9 cellular contexts compared by ENCODE assay signal in the genomic region with DNA sequence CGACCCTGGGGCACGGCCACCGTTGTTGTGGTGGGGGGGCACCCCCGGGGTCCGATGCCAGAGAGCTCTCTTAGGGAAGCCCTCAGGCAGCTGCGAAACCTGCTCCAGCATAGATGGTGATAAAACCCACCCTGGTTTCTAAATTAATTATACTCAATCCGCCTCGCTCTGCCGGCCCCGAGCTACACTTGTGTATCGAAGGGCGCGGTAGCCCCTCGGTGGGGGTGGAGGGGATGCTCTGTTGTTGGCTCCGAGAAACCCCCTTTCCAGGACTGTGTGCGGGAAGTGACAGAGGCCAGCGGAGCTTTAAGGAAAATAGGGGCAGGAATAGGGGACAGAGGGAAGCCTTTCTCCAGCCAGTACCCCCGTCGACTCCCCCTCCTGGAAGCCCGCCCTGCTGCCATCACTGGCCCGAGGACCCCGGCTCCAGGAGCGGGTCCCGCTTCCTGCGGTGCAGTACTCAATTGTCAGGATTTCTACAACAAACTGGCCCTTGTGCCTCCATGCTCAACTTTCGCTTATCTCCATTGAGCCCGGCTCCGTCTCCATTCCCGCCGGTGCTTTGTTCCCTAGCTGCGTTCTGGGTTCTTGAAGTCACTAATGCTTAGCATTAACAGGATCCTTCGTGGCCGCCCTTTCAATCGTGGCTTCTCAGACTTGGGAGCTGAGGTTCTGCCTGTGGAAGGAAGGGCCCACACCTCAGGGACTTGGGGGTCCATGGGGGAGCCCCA.
DNase-seq lines count a peak whose midpoint lies in the region; ATAC-seq and TF ChIP-seq lines count a peak whose summit lies in the region.
"Had no signal": no experiment of that assay in that cellular context is flagged by ENCODE, and none has a peak within 500 bp of the region (broad histone marks: within the 10 kb centered on the region; RNA-seq: fewer than 3 reads in every experiment).

No MANE protein-coding gene starts in this region.

- ATAC-seq in aorta (ENCODE audit: low FRiP score) = peak; percentile 51
- ATAC-seq in GM21360 (IDR thresholded peaks at IDR 0.05; ENCODE audit: unreplicated experiment) = no peak

- H3K27me3 ChIP-seq in breast epithelium = peaks cover 0 to 85% of the 10 kb centered on the region in 2 donors
- H3K27me3 ChIP-seq in aorta (ENCODE audit: control insufficient read depth in 1 of 2, insufficient read depth in 2 of 2, low read length in 1 of 2) = no peaks in the 10 kb centered on the region

- H3K9me3 ChIP-seq in breast epithelium = peaks cover 0 to 10% of the 10 kb centered on the region in 2 donors
- no peaks in the 10 kb centered on the region for H3K9me3 ChIP-seq in aorta (ENCODE audit: control insufficient read depth, low read length)

- no TSS peak for BruUV-seq in MCF 10A (replicated peaks; lab: Mats Ljungman, UMichigan)

- H3K27ac Mint-ChIP-seq in MCF 10A (ENCODE audit: low read depth, unreplicated experiment) (no peak overlapping the region), chondrocyte (ENCODE audit: unreplicated experiment) (no peak overlapping the region), mesothelial cell of epicardium (no peak overlapping the region), immature natural killer cell (no peak overlapping the region)
- H3K27ac Mint-ChIP-seq: activated T-cell treated with anti-CD3 and anti-CD28 coated beads, Interleukin-2, amount 50 U/mL, for 72 hours had no signal

- no peaks in the 10 kb centered on the region for H3K36me3 ChIP-seq in breast epithelium
- no peaks in the 10 kb centered on the region for H3K36me3 ChIP-seq in aorta (ENCODE audit: control insufficient read depth in 1 of 2, insufficient read depth in 2 of 2, low read length in 1 of 2)

- no peak for DNase-seq in breast epithelium (ENCODE audit: low spot score in 2 of 2)
- DNase-seq in MCF 10A (ENCODE audit: unreplicated experiment) = no peak
- DNase-seq in chondrocyte (ENCODE audit: low spot score) = no peak
- peak in 1 of 2 experiments; percentile 46 for DNase-seq in mesothelial cell of epicardium (ENCODE audit: low spot score in 2 of 2, unreplicated experiment in 2 of 2)
- no peak for DNase-seq in aorta
- DNase-seq in immature natural killer cell = no peak
- DNase-seq in COLO829 (ENCODE audit: low spot score) = no peak

- H3K4me3 ChIP-seq in breast epithelium = peak overlapping the region; percentile 42 to 66 (median 45)
- H3K4me3 ChIP-seq in aorta (ENCODE audit: low read length in 2 of 2) = peak overlapping the region in 1 of 2 donors; percentile 0

- no peaks in the 10 kb centered on the region for H3K9me3 Mint-ChIP-seq in MCF 10A (ENCODE audit: unreplicated experiment)
- H3K9me3 Mint-ChIP-seq in chondrocyte (ENCODE audit: low read depth) = peaks cover 9% of the 10 kb centered on the region
- H3K9me3 Mint-ChIP-seq in mesothelial cell of epicardium = peaks cover 10% of the 10 kb centered on the region
- H3K9me3 Mint-ChIP-seq in immature natural killer cell = no peaks in the 10 kb centered on the region
- H3K9me3 Mint-ChIP-seq: activated T-cell treated with anti-CD3 and anti-CD28 coated beads, Interleukin-2, amount 50 U/mL, for 72 hours had no signal

- no peak for TF ChIP-seq POLR2A in breast epithelium (IDR thresholded peaks at IDR 0.05)

- POLR2A ChIA-PET in MCF 10A (lab: Yijun Ruan, JAX) = no interaction called here

- 13 to 23% methylated on average over 31 to 34 of the region's 34 CpGs for WGBS in aorta, 2 donors

- H3K4me1 Mint-ChIP-seq in MCF 10A (ENCODE audit: insufficient read depth, unreplicated experiment) = no peaks in the 10 kb centered on the region
- no peaks in the 10 kb centered on the region for H3K4me1 Mint-ChIP-seq in chondrocyte (ENCODE audit: low read depth)
- peaks cover 21% of the 10 kb centered on the region for H3K4me1 Mint-ChIP-seq in mesothelial cell of epicardium
- no peaks in the 10 kb centered on the region for H3K4me1 Mint-ChIP-seq in immature natural killer cell

- CTCF ChIA-PET in MCF 10A (lab: Yijun Ruan, JAX) = no interaction called here

- TF ChIP-seq CTCF in breast epithelium (IDR thresholded peaks at IDR 0.05) = no peak
- TF ChIP-seq CTCF in MCF 10A (IDR thresholded peaks at IDR 0.05; ENCODE audit: unreplicated experiment) = no peak
- no peak for TF ChIP-seq CTCF in chondrocyte (IDR thresholded peaks at IDR 0.05)
- no peak for TF ChIP-seq CTCF in mesothelial cell of epicardium (IDR thresholded peaks at IDR 0.05; ENCODE audit: unreplicated experiment)

- intact Hi-C loops in breast epithelium (cut with DNase I; ENCODE audit: low total_unique reads) = no loop called here
- intact Hi-C loops in MCF 10A (cut with micrococcal nuclease) = no loop called here
- intact Hi-C loops in aorta (cut with DNase I) = no loop called here

- H3K27me3 Mint-ChIP-seq in MCF 10A (ENCODE audit: insufficient read depth, unreplicated experiment) = peaks cover 62% of the 10 kb centered on the region
- H3K27me3 Mint-ChIP-seq in chondrocyte (ENCODE audit: low read depth) = no peaks in the 10 kb centered on the region
- no peaks in the 10 kb centered on the region for H3K27me3 Mint-ChIP-seq in mesothelial cell of epicardium (ENCODE audit: low read depth)
- H3K27me3 Mint-ChIP-seq in immature natural killer cell (ENCODE audit: low read depth in 3 of 3) = peaks cover 6 to 29% (median 6%) of the 10 kb centered on the region in 3 donors

- no peak overlapping the region for H3K4me3 Mint-ChIP-seq in MCF 10A (ENCODE audit: unreplicated experiment)
- H3K4me3 Mint-ChIP-seq in chondrocyte (ENCODE audit: unreplicated experiment) = peak overlapping the region; percentile 52
- peak overlapping the region; percentile 51 for H3K4me3 Mint-ChIP-seq in mesothelial cell of epicardium
- H3K4me3 Mint-ChIP-seq in immature natural killer cell = no peak overlapping the region
- H3K4me3 Mint-ChIP-seq: activated T-cell treated with anti-CD3 and anti-CD28 coated beads, Interleukin-2, amount 50 U/mL, for 72 hours had no signal

- H3K4me1 ChIP-seq in breast epithelium (no peaks in the 10 kb centered on the region), aorta (ENCODE audit: control insufficient read depth in 1 of 2, insufficient read depth in 2 of 2, low read length in 2 of 2) (no peaks in the 10 kb centered on the region)

- H3K27ac ChIP-seq in breast epithelium (peak overlapping the region; percentile 48 to 66), aorta (ENCODE audit: low read depth in 1 of 2, low read length in 2 of 2) (peak overlapping the region in 1 of 2 donors; percentile 21)

- H3K36me3 Mint-ChIP-seq in MCF 10A (ENCODE audit: insufficient read depth, unreplicated experiment) = no peaks in the 10 kb centered on the region
- no peaks in the 10 kb centered on the region for H3K36me3 Mint-ChIP-seq in chondrocyte (ENCODE audit: low read depth)
- no peaks in the 10 kb centered on the region for H3K36me3 Mint-ChIP-seq in mesothelial cell of epicardium
- no peaks in the 10 kb centered on the region for H3K36me3 Mint-ChIP-seq in immature natural killer cell

Comparison
In these comparisons a context has a peak if more than half of its experiments do, and no peak if none do; other contexts are left out.
1. H3K4me3 Mint-ChIP-seq: peak in chondrocyte (single experiment) and mesothelial cell of epicardium (single experiment); none in MCF 10A (single experiment) and immature natural killer cell (0 of 5).